9 cellular contexts compared by ENCODE assay signal in genomic region chr5:11904270-11904906, GRCh38. TPM values are rescaled to one million over a fixed set of nuclear protein-coding genes. Genes with fewer than 3 reads are reported as not detected.
DNase-seq lines count a peak whose midpoint lies in the region; ATAC-seq, FAIRE-seq and TF ChIP-seq lines count a peak whose summit lies in the region.
"Had no signal": no experiment of that assay in that cellular context is flagged by ENCODE, and none has a peak within 500 bp of the region (broad histone marks: within the 10 kb centered on the region; RNA-seq: fewer than 3 reads in every experiment).

A gene with protein sequence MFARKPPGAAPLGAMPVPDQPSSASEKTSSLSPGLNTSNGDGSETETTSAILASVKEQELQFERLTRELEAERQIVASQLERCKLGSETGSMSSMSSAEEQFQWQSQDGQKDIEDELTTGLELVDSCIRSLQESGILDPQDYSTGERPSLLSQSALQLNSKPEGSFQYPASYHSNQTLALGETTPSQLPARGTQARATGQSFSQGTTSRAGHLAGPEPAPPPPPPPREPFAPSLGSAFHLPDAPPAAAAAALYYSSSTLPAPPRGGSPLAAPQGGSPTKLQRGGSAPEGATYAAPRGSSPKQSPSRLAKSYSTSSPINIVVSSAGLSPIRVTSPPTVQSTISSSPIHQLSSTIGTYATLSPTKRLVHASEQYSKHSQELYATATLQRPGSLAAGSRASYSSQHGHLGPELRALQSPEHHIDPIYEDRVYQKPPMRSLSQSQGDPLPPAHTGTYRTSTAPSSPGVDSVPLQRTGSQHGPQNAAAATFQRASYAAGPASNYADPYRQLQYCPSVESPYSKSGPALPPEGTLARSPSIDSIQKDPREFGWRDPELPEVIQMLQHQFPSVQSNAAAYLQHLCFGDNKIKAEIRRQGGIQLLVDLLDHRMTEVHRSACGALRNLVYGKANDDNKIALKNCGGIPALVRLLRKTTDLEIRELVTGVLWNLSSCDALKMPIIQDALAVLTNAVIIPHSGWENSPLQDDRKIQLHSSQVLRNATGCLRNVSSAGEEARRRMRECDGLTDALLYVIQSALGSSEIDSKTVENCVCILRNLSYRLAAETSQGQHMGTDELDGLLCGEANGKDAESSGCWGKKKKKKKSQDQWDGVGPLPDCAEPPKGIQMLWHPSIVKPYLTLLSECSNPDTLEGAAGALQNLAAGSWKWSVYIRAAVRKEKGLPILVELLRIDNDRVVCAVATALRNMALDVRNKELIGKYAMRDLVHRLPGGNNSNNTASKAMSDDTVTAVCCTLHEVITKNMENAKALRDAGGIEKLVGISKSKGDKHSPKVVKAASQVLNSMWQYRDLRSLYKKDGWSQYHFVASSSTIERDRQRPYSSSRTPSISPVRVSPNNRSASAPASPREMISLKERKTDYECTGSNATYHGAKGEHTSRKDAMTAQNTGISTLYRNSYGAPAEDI (N-terminal part only) (minus strand): TSS chr5:11904446. CDS start chr5:11903853, 593 bp downstream.

- DNase-seq in D341Med (ENCODE audit: low spot score), result peak; percentile 90
- peak; percentile 1 for DNase-seq in RPMI7951 (ENCODE audit: low read depth)
- peak; percentile 55 to 58 for DNase-seq in frontal cortex (ENCODE audit: low spot score in 2 of 2)
- DNase-seq in OCI-LY7 (ENCODE audit: low spot score), result no peak
- DNase-seq in Karpas-422, result no peak
- DNase-seq in ACHN, result no peak

- H4K20me1 ChIP-seq in OCI-LY7 (ENCODE audit: insufficient read depth, low read length) (no peaks in the 10 kb centered on the region), Karpas-422 (ENCODE audit: insufficient read depth, low read depth, low read length) (no peaks in the 10 kb centered on the region)

- H3K27ac ChIP-seq in parathyroid adenoma, result no peak within 1 kb of the TSS
- no peak within 1 kb of the TSS for H3K27ac ChIP-seq in OCI-LY7 (ENCODE audit: low read depth, low read length, poor library complexity, severe bottlenecking)
- no peak within 1 kb of the TSS for H3K27ac ChIP-seq in Karpas-422 (ENCODE audit: low read length)

- H3K9ac ChIP-seq in parathyroid adenoma (no peak within 1 kb of the TSS), Karpas-422 (ENCODE audit: low read length) (no peak within 1 kb of the TSS)

- H3K36me3 ChIP-seq in parathyroid adenoma (ENCODE audit: control insufficient read depth, insufficient read depth, low read length) (no peaks in the 10 kb centered on the region), OCI-LY7 (ENCODE audit: insufficient read depth, low read length) (no peaks in the 10 kb centered on the region), Karpas-422 (ENCODE audit: insufficient read depth, low read length) (no peaks in the 10 kb centered on the region)
- H3K36me3 ChIP-seq: HAP-1 had no signal

- BruUV-seq in OCI-LY7 (replicated peaks; lab: Mats Ljungman, UMichigan), result no TSS peak

- H2AFZ ChIP-seq in parathyroid adenoma (no peak within 1 kb of the TSS), OCI-LY7 (ENCODE audit: low read length) (no peak within 1 kb of the TSS), Karpas-422 (ENCODE audit: low read length) (no peak within 1 kb of the TSS)

- in situ Hi-C loops in ACHN (cut with HindIII; ENCODE audit: low pct_ligation_motif_present, low pct_unique_long_range_greater_than_20kb, low sequenced_read_pairs), result no loop called here

- TF ChIP-seq CTCF in parathyroid adenoma (IDR thresholded peaks at IDR 0.05), result no peak
- TF ChIP-seq CTCF in OCI-LY7 (conservative IDR thresholded peaks at IDR 0.05; ENCODE audit: low read length), result no peak

- POLR2A ChIA-PET in OCI-LY7 (lab: Charles Lee), result no interaction called here

- H3K9me2 ChIP-seq in OCI-LY7 (ENCODE audit: insufficient read depth, low read length) (no peaks in the 10 kb centered on the region), Karpas-422 (replicated peaks; ENCODE audit: insufficient read depth, low read length) (no peaks in the 10 kb centered on the region)

- intact Hi-C loops in OCI-LY7 (cut with micrococcal nuclease; ENCODE audit: unreplicated experiment), result no loop called here

- CTCF ChIA-PET in OCI-LY7 (lab: Charles Lee; ENCODE audit: unreplicated experiment), result no interaction called here

- peak; percentile 35 for ATAC-seq in HG02852 (IDR thresholded peaks at IDR 0.05; ENCODE audit: unreplicated experiment)

- no peaks in the 10 kb centered on the region for H3K9me3 ChIP-seq in parathyroid adenoma (ENCODE audit: control insufficient read depth, low read length)
- no peaks in the 10 kb centered on the region for H3K9me3 ChIP-seq in OCI-LY7 (ENCODE audit: low read length)
- peaks cover 23% of the 10 kb centered on the region for H3K9me3 ChIP-seq in Karpas-422 (ENCODE audit: low read length)
- H3K9me3 ChIP-seq: HAP-1 had no signal

- no peak for FAIRE-seq in frontal cortex (lab: Jason Lieb, UNC)

- H3K4me2 ChIP-seq in parathyroid adenoma (ENCODE audit: low read length) (peak within 1 kb of the TSS; percentile 55), OCI-LY7 (ENCODE audit: low read length) (no peak within 1 kb of the TSS), Karpas-422 (ENCODE audit: low read depth, low read length, poor library complexity, severe bottlenecking) (no peak within 1 kb of the TSS)

- H3K79me2 ChIP-seq in parathyroid adenoma (no peaks in the 10 kb centered on the region), OCI-LY7 (ENCODE audit: insufficient read depth, low read depth, low read length) (no peaks in the 10 kb centered on the region), Karpas-422 (ENCODE audit: low read length) (no peaks in the 10 kb centered on the region)

- H3K4me1 ChIP-seq in parathyroid adenoma (no peaks in the 10 kb centered on the region), OCI-LY7 (ENCODE audit: insufficient read depth, low read length, poor library complexity, severe bottlenecking) (no peaks in the 10 kb centered on the region), Karpas-422 (ENCODE audit: low read length) (no peaks in the 10 kb centered on the region)
- H3K4me1 ChIP-seq: HAP-1 had no signal

- H3K27me3 ChIP-seq in parathyroid adenoma (ENCODE audit: control insufficient read depth, insufficient read depth, low read length), result no peaks in the 10 kb centered on the region
- no peaks in the 10 kb centered on the region for H3K27me3 ChIP-seq in Karpas-422 (ENCODE audit: low read length)

- H3K4me3 ChIP-seq in parathyroid adenoma (ENCODE audit: low read depth, low read length), result peak within 1 kb of the TSS; percentile 23
- no peak within 1 kb of the TSS for H3K4me3 ChIP-seq in OCI-LY7 (ENCODE audit: low read depth, low read length, poor library complexity, severe bottlenecking)
- H3K4me3 ChIP-seq in Karpas-422 (ENCODE audit: low read length), result no peak within 1 kb of the TSS
- H3K4me3 ChIP-seq: HAP-1 had no signal

RNA-seq across cellular contexts. Expression of the gene that starts here (rescaled TPM):
- total RNA-seq in RPMI7951 (2014; rRNA removed; shearing (Covaris generic)), result not detected in 2 replicates
- total RNA-seq in frontal cortex (74.2 TPM), OCI-LY7 (2022) (not detected in 2 replicates)
- not detected in 2 replicates for total RNA-seq in OCI-LY7 (2014; rRNA removed; shearing (Covaris generic))
- total RNA-seq in Karpas-422 (2014; rRNA removed; shearing (Covaris generic); ENCODE audit: low replicate concordance), result not detected in 2 replicates

Comparison
In these comparisons a context has a peak if more than half of its experiments do, and no peak if none do; other contexts are left out.
1. RNA of the gene that starts here (total RNA-seq): 74.2 TPM in frontal cortex (single experiment); not detected in Karpas-422, not detected in RPMI7951 and not detected in OCI-LY7; every median in the first group is over 10 times any median in the second.
2. Peak in DNase-seq in RPMI7951; RNA of the gene not detected or under 1 TPM.
3. DNase-seq: peak in D341Med (single experiment) and frontal cortex (2 of 2); none in OCI-LY7 (single experiment), Karpas-422 (single experiment) and ACHN (single experiment).